Comparison of ENCODE assay signal across 8 cellular contexts in genomic region chr3:24683511-24684384, GRCh38.
DNase-seq lines count a peak whose midpoint lies in the region; ATAC-seq and TF ChIP-seq lines count a peak whose summit lies in the region.

No MANE protein-coding gene starts in this region.

- H3K9me3 ChIP-seq in endodermal cell (ENCODE audit: control insufficient read depth, low read length) = no peaks in the 10 kb centered on the region

- no peaks in the 10 kb centered on the region for H3K27me3 Mint-ChIP-seq in endodermal cell (ENCODE audit: insufficient read depth)

- 83 to 84% methylated on average over 5 to 6 of the region's 7 CpGs for WGBS in endodermal cell (ENCODE audit: insufficient coverage in 1 of 2, insufficient read length in 1 of 2), 2 experiments

- H3K4me3 Mint-ChIP-seq in endodermal cell = no peak overlapping the region

- H3K9me3 Mint-ChIP-seq in endodermal cell = no peaks in the 10 kb centered on the region

- no peak overlapping the region for H3K4me3 ChIP-seq in endodermal cell (ENCODE audit: low read length)

- no peaks in the 10 kb centered on the region for H3K36me3 ChIP-seq in endodermal cell (ENCODE audit: control insufficient read depth, insufficient read depth, low read length)

- H3K4me1 ChIP-seq in endodermal cell (ENCODE audit: control insufficient read depth, insufficient read depth, low read length) = peaks cover 7% of the 10 kb centered on the region

- H3K27ac Mint-ChIP-seq in endodermal cell = no peak overlapping the region

- no peak for DNase-seq in GM10266 (ENCODE audit: extremely low spot score)
- peak; percentile 47 for DNase-seq in NCI-H748 treated with DMSO at 0.1 percent for 48 hours (lab: John Stamatoyannopoulos, UW)
- DNase-seq in endodermal cell = no peak
- peak; percentile 51 for DNase-seq in non-pigmented ciliary epithelial cell (ENCODE audit: low read depth)
- no peak for DNase-seq in activated T-cell treated with anti-CD3 and anti-CD28 coated beads, Interleukin-2, amount 50 U/mL, for 1 hour
- DNase-seq in activated CD4-positive, alpha-beta T cell treated with anti-CD3 and anti-CD28 coated beads for 1 hour = no peak

- TF ChIP-seq CTCF in 22Rv1 (IDR thresholded peaks at IDR 0.05) = peak; percentile 81
- TF ChIP-seq CTCF in GM10266 (IDR thresholded peaks at IDR 0.05; ENCODE audit: control insufficient read depth, insufficient read depth, low read depth, missing control alignments) = peak; percentile 34
- TF ChIP-seq CTCF in endodermal cell (conservative IDR thresholded peaks at IDR 0.05) = peak; percentile 77

- H3K27ac ChIP-seq in 22Rv1 (peak overlapping the region; percentile 35; the same call in 1 of the 2 replicates), endodermal cell (ENCODE audit: low read depth, low read length) (no peak overlapping the region)

- no peak overlapping the region for H3K9ac ChIP-seq in endodermal cell (ENCODE audit: extremely low read depth, low read length, poor library complexity, severe bottlenecking)

- H3K4me1 Mint-ChIP-seq in endodermal cell = peaks cover 8% of the 10 kb centered on the region

- no peaks in the 10 kb centered on the region for H3K36me3 Mint-ChIP-seq in endodermal cell (ENCODE audit: low read depth)

- ATAC-seq in GM18868 (IDR thresholded peaks at IDR 0.05; ENCODE audit: unreplicated experiment) = no peak

- H3K27me3 ChIP-seq in endodermal cell (ENCODE audit: control insufficient read depth, insufficient read depth, low read length, poor library complexity, severe bottlenecking) = no peaks in the 10 kb centered on the region

Comparison
In these comparisons a context has a peak if more than half of its experiments do, and no peak if none do; other contexts are left out.
1. DNase-seq: peak in NCI-H748 treated with DMSO at 0.1 percent for 48 hours (single experiment) and non-pigmented ciliary epithelial cell (single experiment); none in GM10266 (single experiment), endodermal cell (single experiment), activated T-cell treated with anti-CD3 and anti-CD28 coated beads, Interleukin-2, amount 50 U/mL, for 1 hour (single experiment) and activated CD4-positive, alpha-beta T cell treated with anti-CD3 and anti-CD28 coated beads for 1 hour (single experiment).
2. Peak in every context shown above with its lines, with median percentiles within 50 percentile points of each other: CTCF ChIP-seq.